8 cellular contexts compared by ENCODE assay signal in the genomic region with DNA sequence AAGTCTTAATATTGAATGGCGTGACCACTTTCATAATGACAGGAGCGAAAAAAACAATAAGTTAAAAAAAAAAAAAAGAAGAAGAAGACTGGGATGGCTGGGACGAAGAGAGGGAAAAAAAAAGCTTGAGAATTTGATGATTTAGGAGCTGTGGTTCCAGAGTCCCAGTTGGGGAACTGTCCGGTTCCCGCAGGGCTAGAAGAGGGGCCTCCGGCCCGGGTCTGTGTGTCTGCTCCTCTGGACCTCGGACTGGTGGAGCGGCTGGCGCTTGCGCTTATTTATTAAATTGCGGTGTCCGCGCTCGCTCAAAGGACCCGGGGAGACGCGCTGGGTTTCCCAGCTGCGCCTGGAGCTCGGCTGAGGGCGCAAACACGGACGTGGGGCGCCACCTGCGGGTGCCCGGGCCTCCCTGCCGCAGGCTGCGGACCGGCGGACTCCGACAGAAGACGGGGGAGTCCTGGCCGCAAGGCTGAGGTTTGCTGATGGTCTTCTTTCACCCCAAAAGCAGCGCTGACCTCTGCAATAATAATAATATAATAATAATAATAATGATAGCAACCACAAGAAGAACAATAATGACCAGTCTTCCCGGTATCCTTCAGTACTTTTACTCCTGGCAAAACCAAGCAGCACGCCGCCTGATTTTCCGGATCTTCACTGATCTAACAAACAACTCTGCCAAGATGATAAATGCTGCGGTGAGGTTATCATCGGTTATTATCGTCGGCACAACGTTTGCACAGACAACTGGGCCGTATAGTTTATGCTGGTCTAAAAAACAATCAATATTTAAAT. TPM values are rescaled to one million over a fixed set of nuclear protein-coding genes. Genes with fewer than 3 reads are reported as not detected.
DNase-seq lines count a peak whose midpoint lies in the region; ATAC-seq and TF ChIP-seq lines count a peak whose summit lies in the region.

A gene (minus strand): TSS at position 251 of the 795 bp plus-strand sequence. CDS start 2,182 bp downstream, outside the sequence.

- no peaks in the 10 kb centered on the region for H3K36me3 ChIP-seq in Caco-2 (ENCODE audit: control insufficient read depth, insufficient read depth, low read length)

- peak within 1 kb of the TSS; percentile 84 for H3K27ac Mint-ChIP-seq in stimulated activated naive B cell treated with anti-CD40 and anti-IgM and Interleukin-4, amounts not matched to agents 10 μg/mL and 1 μg/mL and 100 μg/mL, for 72 hours
- H3K27ac Mint-ChIP-seq in Caco-2 (ENCODE audit: unreplicated experiment) = no peak within 1 kb of the TSS

- peak; percentile 1 for DNase-seq in ELR (ENCODE audit: low read depth)
- DNase-seq in HL-60 (ENCODE audit: low read depth in 1 of 2, low spot score in 1 of 2) = peak; percentile 4 to 63
- DNase-seq in cardiac fibroblast (ENCODE audit: low read depth in 2 of 2) = peak; percentile 67 to 69
- DNase-seq in left kidney (ENCODE audit: low read depth, low spot score) = peak; percentile 92
- peak; percentile 54 for DNase-seq in stimulated activated naive B cell treated with anti-CD40 and anti-IgM and Interleukin-4, amounts not matched to agents 10 μg/mL and 1 μg/mL and 100 μg/mL, for 72 hours
- DNase-seq in Caco-2 = no peak

- intact Hi-C loops in Caco-2 (cut with micrococcal nuclease; ENCODE audit: unreplicated experiment) = no loop called here

- H3K27me3 ChIP-seq in HL-60 (ENCODE audit: insufficient read depth, poor library complexity, severe bottlenecking) = peaks cover 46% of the 10 kb centered on the region
- no peaks in the 10 kb centered on the region for H3K27me3 ChIP-seq in Caco-2 (replicated peaks; ENCODE audit: control insufficient read depth, insufficient read depth, low read length)

- CTCF ChIA-PET in Caco-2 (lab: Charles Lee) = no interaction called here

- peak within 1 kb of the TSS; percentile 26 to 63 for H3K4me3 Mint-ChIP-seq in stimulated activated naive B cell treated with anti-CD40 and anti-IgM and Interleukin-4, amounts not matched to agents 10 μg/mL and 1 μg/mL and 100 μg/mL, for 72 hours
- H3K4me3 Mint-ChIP-seq in Caco-2 (ENCODE audit: unreplicated experiment) = no peak within 1 kb of the TSS

- H3K36me3 Mint-ChIP-seq in stimulated activated naive B cell treated with anti-CD40 and anti-IgM and Interleukin-4, amounts not matched to agents 10 μg/mL and 1 μg/mL and 100 μg/mL, for 72 hours = peaks cover 0 to 4% of the 10 kb centered on the region in 2 donors
- H3K36me3 Mint-ChIP-seq in Caco-2 (ENCODE audit: insufficient read depth, unreplicated experiment) = no peaks in the 10 kb centered on the region

- no peak within 1 kb of the TSS for H3K27ac ChIP-seq in HL-60 (replicated peaks)

- no peaks in the 10 kb centered on the region for H3K4me1 ChIP-seq in Caco-2

- no peaks in the 10 kb centered on the region for H3K9me3 Mint-ChIP-seq in stimulated activated naive B cell treated with anti-CD40 and anti-IgM and Interleukin-4, amounts not matched to agents 10 μg/mL and 1 μg/mL and 100 μg/mL, for 72 hours
- H3K9me3 Mint-ChIP-seq in Caco-2 (ENCODE audit: unreplicated experiment) = no peaks in the 10 kb centered on the region

- BruUV-seq in Caco-2 (replicated peaks; lab: Mats Ljungman, UMichigan) = no TSS peak

- peaks cover 31 to 45% of the 10 kb centered on the region in 2 donors for H3K27me3 Mint-ChIP-seq in stimulated activated naive B cell treated with anti-CD40 and anti-IgM and Interleukin-4, amounts not matched to agents 10 μg/mL and 1 μg/mL and 100 μg/mL, for 72 hours
- H3K27me3 Mint-ChIP-seq in Caco-2 (ENCODE audit: insufficient read depth, unreplicated experiment) = no peaks in the 10 kb centered on the region

- peak; percentile 94 for ATAC-seq in GM21367 (IDR thresholded peaks at IDR 0.05; ENCODE audit: unreplicated experiment)
- peak; percentile 82 to 86 for ATAC-seq in stimulated activated naive B cell treated with anti-CD40 and anti-IgM and Interleukin-4, amounts not matched to agents 10 μg/mL and 1 μg/mL and 100 μg/mL, for 72 hours (replicated peaks)

- TF ChIP-seq CTCF in HL-60 (IDR thresholded peaks at IDR 0.05; ENCODE audit: insufficient read depth, low read length) (peak; percentile 40), cardiac fibroblast (IDR thresholded peaks at IDR 0.05; ENCODE audit: low read depth, low read length) (peak; percentile 67), Caco-2 (IDR thresholded peaks at IDR 0.05; ENCODE audit: insufficient read depth in 1 of 2, low read depth in 1 of 2, low read length in 1 of 2, severe bottlenecking in 1 of 2, unreplicated experiment in 1 of 2) (no peak)

- H3K4me1 Mint-ChIP-seq in stimulated activated naive B cell treated with anti-CD40 and anti-IgM and Interleukin-4, amounts not matched to agents 10 μg/mL and 1 μg/mL and 100 μg/mL, for 72 hours = peaks cover 6 to 8% of the 10 kb centered on the region in 2 donors
- H3K4me1 Mint-ChIP-seq in Caco-2 (ENCODE audit: low read depth, unreplicated experiment) = no peaks in the 10 kb centered on the region

- POLR2A ChIA-PET in Caco-2 (lab: Charles Lee) = no interaction called here

- H3K9me3 ChIP-seq in Caco-2 = no peaks in the 10 kb centered on the region

- H3K4me3 ChIP-seq in HL-60 (replicated peaks; ENCODE audit: insufficient read depth, low read length) = no peak within 1 kb of the TSS
- peak within 1 kb of the TSS in 1 of 2 donors; percentile 26 for H3K4me3 ChIP-seq in cardiac fibroblast (replicated peaks in 1 of 2; ENCODE audit: low read depth in 2 of 2, low read length in 2 of 2)
- H3K4me3 ChIP-seq in Caco-2 (ENCODE audit: low read depth, low read length) = no peak within 1 kb of the TSS

TF ChIP-seq in PFSK-1, 5 proteins besides CTCF, POLR2A, EP300 and RAD21:
- TF ChIP-seq FOXP2 (optimal IDR thresholded peaks at IDR 0.05; ENCODE audit: borderline replicate concordance, extremely low read depth, extremely low read length, insufficient read depth) (peak; percentile 79), TAF1 (IDR thresholded peaks at IDR 0.05; ENCODE audit: borderline replicate concordance, insufficient read depth, low read length) (no peak), SIN3A (IDR thresholded peaks at IDR 0.05; ENCODE audit: borderline replicate concordance, insufficient read depth, low read length) (no peak), POLR2AphosphoS5 (IDR thresholded peaks at IDR 0.05; ENCODE audit: low read depth, low read length) (no peak)

RNA-seq across cellular contexts. Expression of the gene that starts here (rescaled TPM):
- polyA plus RNA-seq in PFSK-1 (2012; ENCODE audit: insufficient read length, low read depth) = not detected
- total RNA-seq in Caco-2 (2022) = not detected in 2 replicates

Comparison
In these comparisons a context has a peak if more than half of its experiments do, and no peak if none do; other contexts are left out.
1. DNase-seq: peak in ELR (single experiment), HL-60 (2 of 2), cardiac fibroblast (2 of 2), left kidney (single experiment) and stimulated activated naive B cell treated with anti-CD40 and anti-IgM and Interleukin-4, amounts not matched to agents 10 μg/mL and 1 μg/mL and 100 μg/mL, for 72 hours (single experiment); none in Caco-2 (0 of 2).
2. CTCF ChIP-seq: peak in HL-60 (single experiment) and cardiac fibroblast (single experiment); none in Caco-2 (0 of 2).